ENCODE assay signal across 17 cellular contexts in the genomic region with DNA sequence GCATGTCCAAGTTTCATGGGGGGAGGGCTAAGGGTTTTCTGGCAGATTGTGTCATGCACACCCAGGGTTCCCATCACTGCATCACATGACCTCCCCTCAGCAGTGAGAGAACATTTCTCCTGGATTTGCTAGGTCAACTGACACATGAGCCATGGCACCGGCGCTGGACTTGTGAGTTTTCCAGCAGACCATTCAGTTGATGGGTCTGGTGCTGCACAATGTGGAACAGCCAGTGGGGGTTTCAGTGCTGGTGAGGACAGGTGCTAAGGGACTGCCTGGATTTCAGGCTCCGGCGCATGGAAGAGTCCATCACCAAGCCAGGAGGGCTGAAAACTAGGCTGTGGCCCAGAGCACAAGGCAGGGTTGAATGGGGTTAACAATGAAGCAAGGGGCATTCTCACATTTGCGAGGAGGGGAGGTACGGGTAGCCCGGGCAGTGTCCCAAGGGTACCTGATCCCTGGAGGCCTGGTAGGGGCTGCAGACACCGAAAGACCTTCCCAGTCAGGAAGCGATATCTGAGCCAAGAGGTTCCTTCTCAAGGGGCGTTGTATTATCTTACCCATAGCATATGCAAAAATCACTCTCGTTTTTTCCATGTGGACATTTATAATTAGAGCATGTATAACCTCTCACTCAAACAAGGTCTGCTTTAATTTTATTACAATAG.
DNase-seq lines count a peak whose midpoint lies in the region; ATAC-seq and TF ChIP-seq lines count a peak whose summit lies in the region.
"Had no signal": no experiment of that assay in that cellular context is flagged by ENCODE, and none has a peak within 500 bp of the region (broad histone marks: within the 10 kb centered on the region; RNA-seq: fewer than 3 reads in every experiment).

No MANE protein-coding gene starts in this region.

- POLR2A ChIA-PET in RWPE1 (lab: Yijun Ruan, JAX; ENCODE audit: low non-redundant PET): no interaction called here
- POLR2A ChIA-PET in GM10248 (lab: Yijun Ruan, JAX): no interaction called here

- no peak overlapping the region for H3K4me3 ChIP-seq in right cardiac atrium (ENCODE audit: low read length)
- H3K4me3 ChIP-seq in mucosa of descending colon: no peak overlapping the region
- H3K4me3 ChIP-seq: GM23338 had no signal

- H3K27ac ChIP-seq in right cardiac atrium (ENCODE audit: low read length) (peak overlapping the region; percentile 15), RWPE1 (no peak overlapping the region)
- H3K27ac ChIP-seq: C4-2B, HL-60 had no signal

- peaks cover 11% of the 10 kb centered on the region for H3K27me3 Mint-ChIP-seq in brain

- no peaks in the 10 kb centered on the region for H3K27me3 ChIP-seq in right cardiac atrium (ENCODE audit: control insufficient read depth, insufficient read depth)
- H3K27me3 ChIP-seq: SJCRH30 had no signal

- no peaks in the 10 kb centered on the region for H3K36me3 Mint-ChIP-seq in brain

- peak overlapping the region in 4 of 5 experiments; percentile 21 to 60 (median 38) for H3K27ac Mint-ChIP-seq in brain

- no peak for DNase-seq in right cardiac atrium
- no peak for DNase-seq in left cardiac atrium
- peak; percentile 58 for DNase-seq in posterior vena cava (ENCODE audit: low spot score)
- no peak for DNase-seq in RWPE1 (ENCODE audit: low spot score)
- no peak for DNase-seq in GM10248 (ENCODE audit: extremely low spot score)
- no peak for DNase-seq in cerebellar cortex (ENCODE audit: low spot score)
- no peak for DNase-seq in mucosa of descending colon
- DNase-seq: Kasumi-1, MV-4-11, NCI-H1436 treated with DMSO at 0.1 percent for 48 hours, NCI-H2081, NCI-H510A treated with DMSO at 0.1 percent for 48 hours, SJCRH30 had no signal

- WGBS in right cardiac atrium: 76% methylated on average over 11 of the region's 11 CpGs

- peaks cover 74% of the 10 kb centered on the region for H3K4me1 Mint-ChIP-seq in brain

- H3K9me3 Mint-ChIP-seq in brain: no peaks in the 10 kb centered on the region
- H3K9me3 Mint-ChIP-seq: GM23338 had no signal

- no peaks in the 10 kb centered on the region for H3K36me3 ChIP-seq in mucosa of descending colon (ENCODE audit: low read depth)
- H3K36me3 ChIP-seq: SJCRH30 had no signal

- TF ChIP-seq CTCF in brain (conservative IDR thresholded peaks at IDR 0.05) (no peak), RWPE1 (conservative IDR thresholded peaks at IDR 0.05; ENCODE audit: low read depth) (no peak), GM10248 (IDR thresholded peaks at IDR 0.05; ENCODE audit: control extremely low read depth, extremely low read depth, low read depth, missing control alignments) (no peak), mucosa of descending colon (IDR thresholded peaks at IDR 0.05) (no peak)

- H3K9me3 ChIP-seq in right cardiac atrium (ENCODE audit: control insufficient read depth, low read length): no peaks in the 10 kb centered on the region
- H3K9me3 ChIP-seq in mucosa of descending colon: no peaks in the 10 kb centered on the region
- H3K9me3 ChIP-seq: SJCRH30 had no signal

- no peak overlapping the region for H3K4me3 Mint-ChIP-seq in brain

- peaks cover 23% of the 10 kb centered on the region for H3K4me1 ChIP-seq in right cardiac atrium (ENCODE audit: control insufficient read depth, insufficient read depth, low read length)
- peaks cover 32% of the 10 kb centered on the region for H3K4me1 ChIP-seq in mucosa of descending colon (ENCODE audit: low read depth)

- ATAC-seq in right cardiac atrium: no peak
- ATAC-seq in left cardiac atrium: no peak
- ATAC-seq in mucosa of descending colon: no peak

- intact Hi-C loops in right cardiac atrium (cut with DNase I): no loop called here
- intact Hi-C loops in left cardiac atrium (cut with DNase I): loop anchor here in 1 of 2 donors (10.0 kb wide), 1 partner anchor 94 kb away; no protein-coding TSS in a partner anchor
- intact Hi-C loops in posterior vena cava (cut with DNase I): no loop called here
- intact Hi-C loops in mucosa of descending colon (cut with DNase I, micrococcal nuclease): no loop called here

- CTCF ChIA-PET in RWPE1 (lab: Yijun Ruan, JAX) (interaction anchor here (0.6 kb wide), 1 partner anchor 11 kb away, joined by 3 read pairs; no protein-coding TSS in a partner anchor), GM10248 (lab: Yijun Ruan, JAX) (interaction anchor here (0.8 to 1.3 kb wide), 2 partner anchors 113 to 388 kb away, joined by 3 read pairs; no protein-coding TSS in a partner anchor)
